ENCODE assay signal across 1 cellular context in genomic region chr2:160228141-160228963, GRCh38.
TF ChIP-seq lines count a peak whose summit lies in the region.

No MANE protein-coding gene starts in this region.

TF ChIP-seq in WTC11, 78 proteins besides CTCF, POLR2A, EP300 and RAD21 (continued from another document):
- TF ChIP-seq E2F4 (CRISPR knock-in tag; IDR thresholded peaks at IDR 0.05; ENCODE audit: borderline replicate concordance, low read depth): no peak
- no peak for TF ChIP-seq ZNF425 (CRISPR knock-in tag; conservative IDR thresholded peaks at IDR 0.05)
- TF ChIP-seq NFYB (CRISPR knock-in tag; conservative IDR thresholded peaks at IDR 0.05; ENCODE audit: low read depth): no peak
- TF ChIP-seq SOX15 (CRISPR knock-in tag; IDR thresholded peaks at IDR 0.05): no peak
- no peak for TF ChIP-seq ATF6 (CRISPR knock-in tag; IDR thresholded peaks at IDR 0.05)
- TF ChIP-seq MLX (CRISPR knock-in tag; IDR thresholded peaks at IDR 0.05): no peak
